37 cellular contexts compared by ENCODE assay signal in genomic region chr19:30621326-30621920, GRCh38.
"Had no signal": no experiment of that assay in that cellular context is flagged by ENCODE, and none has a peak within 500 bp of the region (broad histone marks: within the 10 kb centered on the region; RNA-seq: fewer than 3 reads in every experiment).

No MANE protein-coding gene starts in this region.

- H3K4me1 ChIP-seq: body of pancreas, Peyer's patch had no signal

- DNase-seq: activated B cell treated with CpG ODN at 0.5 μM for 24 hours; activated CD4-positive, alpha-beta memory T cell treated with anti-CD3 and anti-CD28 coated beads, Interleukin-2, amount 10 ng/mL, durations not matched to agents 7 days and 5 days; activated CD4-positive, alpha-beta T cell treated with anti-CD3 and anti-CD28 coated beads for 1 hour; activated CD4-positive, alpha-beta T cell treated with anti-CD3 and anti-CD28 coated beads for 48 hours; activated CD8-positive, alpha-beta memory T cell treated with anti-CD3 and anti-CD28 coated beads for 24 hours; activated CD8-positive, alpha-beta memory T cell treated with anti-CD3 and anti-CD28 coated beads, Interleukin-2, amount 10 ng/mL, durations not matched to agents 7 days and 5 days; activated gamma-delta T cell; activated naive CD4-positive, alpha-beta T cell treated with Interleukin-2 at 50 U/mL for 16 hours; activated naive CD8-positive, alpha-beta T cell treated with anti-CD3 and anti-CD28 coated beads, Interleukin-2, amount 10 ng/mL, durations not matched to agents 7 days and 5 days; activated T-cell treated with anti-CD3 and anti-CD28 coated beads, Interleukin-2, amount 50 U/mL, for 1 hour; body of pancreas; caudate nucleus; cerebellar nuclear complex; Kasumi-1; KG1; MG63; NCI-H1048; NCI-H1105 treated with DMSO at 0.1 percent for 48 hours; NCI-H1436; NCI-H1694; NCI-H2081 treated with DMSO at 0.1 percent for 48 hours; NCI-H2227 treated with DMSO at 0.1 percent for 48 hours; NCI-H446; NCI-H510A treated with DMSO at 0.1 percent for 48 hours; NCI-H526 treated with DMSO at 0.1 percent for 48 hours; NK-92 treated with Interleukin-12 subunit alpha and Interleukin-12 subunit beta, amount 100 ng/mL, for 24 hours; PC-3; Peyer's patch; RPMI8226; SIG-M5; SW 1271; T-helper 1 cell; T-helper 2 cell; T-helper 9 cell had no signal

- H3K36me3 Mint-ChIP-seq: activated CD8-positive, alpha-beta memory T cell treated with anti-CD3 and anti-CD28 coated beads, Interleukin-2, amount 10 ng/mL, durations not matched to agents 7 days and 5 days; activated naive CD4-positive, alpha-beta T cell treated with anti-CD3 and anti-CD28 coated beads, Interleukin-2, amount 50 U/mL, for 24 hours; activated naive CD8-positive, alpha-beta T cell treated with anti-CD3 and anti-CD28 coated beads, Interleukin-2, amount 10 ng/mL, durations not matched to agents 7 days and 5 days had no signal

- H3K36me3 ChIP-seq: MG63, Peyer's patch had no signal

- H3K4me1 Mint-ChIP-seq: activated B cell treated with CpG ODN at 0.5 μM for 24 hours; activated CD4-positive, alpha-beta memory T cell treated with anti-CD3 and anti-CD28 coated beads, Interleukin-2, amount 10 ng/mL, durations not matched to agents 7 days and 5 days; activated CD8-positive, alpha-beta memory T cell treated with anti-CD3 and anti-CD28 coated beads, Interleukin-2, amount 10 ng/mL, durations not matched to agents 7 days and 5 days; activated naive CD4-positive, alpha-beta T cell treated with anti-CD3 and anti-CD28 coated beads, Interleukin-2, amount 50 U/mL, for 24 hours; activated naive CD8-positive, alpha-beta T cell treated with anti-CD3 and anti-CD28 coated beads, Interleukin-2, amount 10 ng/mL, durations not matched to agents 7 days and 5 days had no signal

- H3K4me3 Mint-ChIP-seq: activated B cell treated with CpG ODN at 0.5 μM for 24 hours; activated CD4-positive, alpha-beta memory T cell treated with anti-CD3 and anti-CD28 coated beads, Interleukin-2, amount 10 ng/mL, durations not matched to agents 7 days and 5 days; activated CD8-positive, alpha-beta memory T cell treated with anti-CD3 and anti-CD28 coated beads, Interleukin-2, amount 10 ng/mL, durations not matched to agents 7 days and 5 days; activated naive CD4-positive, alpha-beta T cell treated with anti-CD3 and anti-CD28 coated beads, Interleukin-2, amount 50 U/mL, for 24 hours; activated naive CD8-positive, alpha-beta T cell treated with anti-CD3 and anti-CD28 coated beads, Interleukin-2, amount 10 ng/mL, durations not matched to agents 7 days and 5 days had no signal

- H3K27me3 ChIP-seq: body of pancreas, Peyer's patch had no signal

- H3K9me3 Mint-ChIP-seq: activated T-helper 2 cell treated with anti-CD3 and anti-CD28 coated beads, Interferon-gamma antibody, Interleukin-2, Interleukin-4, amounts not matched to agents 10 μg/mL and 5 μg/mL and 100 μg/mL, durations not matched to agents 14 hours and 24 hours and 36 hours had no signal

- H3K27ac ChIP-seq: body of pancreas, Peyer's patch, VCaP had no signal

- H3K27ac Mint-ChIP-seq: activated B cell treated with CpG ODN at 0.5 μM for 24 hours; activated CD4-positive, alpha-beta memory T cell treated with anti-CD3 and anti-CD28 coated beads, Interleukin-2, amount 10 ng/mL, durations not matched to agents 7 days and 5 days; activated CD8-positive, alpha-beta memory T cell treated with anti-CD3 and anti-CD28 coated beads, Interleukin-2, amount 10 ng/mL, durations not matched to agents 7 days and 5 days; activated naive CD4-positive, alpha-beta T cell treated with anti-CD3 and anti-CD28 coated beads, Interleukin-2, amount 50 U/mL, for 24 hours; activated naive CD8-positive, alpha-beta T cell treated with anti-CD3 and anti-CD28 coated beads, Interleukin-2, amount 10 ng/mL, durations not matched to agents 7 days and 5 days; activated T-helper 2 cell treated with anti-CD3 and anti-CD28 coated beads, Interferon-gamma antibody, Interleukin-2, Interleukin-4, amounts not matched to agents 10 μg/mL and 5 μg/mL and 100 μg/mL, durations not matched to agents 14 hours and 24 hours and 36 hours had no signal

- H3K27me3 Mint-ChIP-seq: activated B cell treated with CpG ODN at 0.5 μM for 24 hours; activated CD4-positive, alpha-beta memory T cell treated with anti-CD3 and anti-CD28 coated beads, Interleukin-2, amount 10 ng/mL, durations not matched to agents 7 days and 5 days; activated naive CD8-positive, alpha-beta T cell treated with anti-CD3 and anti-CD28 coated beads, Interleukin-2, amount 10 ng/mL, durations not matched to agents 7 days and 5 days had no signal

- H3K4me3 ChIP-seq: body of pancreas, MG63, Peyer's patch had no signal
